20 cellular contexts compared by ENCODE assay signal in genomic region chr1:162270016-162270415, GRCh38.
"Had no signal": no experiment of that assay in that cellular context is flagged by ENCODE, and none has a peak within 500 bp of the region (broad histone marks: within the 10 kb centered on the region; RNA-seq: fewer than 3 reads in every experiment).

No MANE protein-coding gene starts in this region.

- DNase-seq: MV-4-11, NCI-H1048, NCI-H1105, NCI-H1417 treated with DMSO at 0.1 percent for 48 hours, NCI-H146, NCI-H1694 treated with DMSO at 0.1 percent for 48 hours, NCI-H1930, NCI-H2081, NCI-H2107, NCI-H2171 treated with DMSO at 0.1 percent for 48 hours, NCI-H345, NCI-H446 treated with DMSO at 0.1 percent for 48 hours, NCI-H510A treated with DMSO at 0.1 percent for 48 hours, NCI-H526, Right ventricle myocardium superior, RPMI8226, SIG-M5 had no signal

- H3K4me2 ChIP-seq: KMS-11 had no signal

- H3K27ac ChIP-seq: HL-60, KMS-11 had no signal

- H3K4me3 ChIP-seq: K562 had no signal

- H3K9ac ChIP-seq: KMS-11 had no signal
